ENCODE assay signal across 18 cellular contexts in genomic region chr4:155072417-155072816, GRCh38.
"Had no signal": no experiment of that assay in that cellular context is flagged by ENCODE, and none has a peak within 500 bp of the region (broad histone marks: within the 10 kb centered on the region; RNA-seq: fewer than 3 reads in every experiment).

No MANE protein-coding gene starts in this region.

- FAIRE-seq: endothelial cell of umbilical vein, pancreas had no signal

- H3K4me1 ChIP-seq: uterus had no signal

- DNase-seq: activated B cell treated with CpG ODN at 0.5 μM for 24 hours; activated CD4-positive, alpha-beta T cell treated with anti-CD3 and anti-CD28 coated beads, Interleukin-2, amount 10 ng/mL, durations not matched to agents 7 days and 5 days; activated effector memory CD4-positive, alpha-beta T cell treated with Interleukin-2 at 50 U/mL for 16 hours; amniotic stem cell; body of pancreas; central memory CD4-positive, alpha-beta T cell; effector CD4-positive, alpha-beta T cell; foreskin melanocyte; head of caudate nucleus; naive B cell; pancreas; retina; stimulated activated CD4-positive, alpha-beta T cell treated with anti-CD3 and anti-CD28 coated beads, Interleukin-4, amount 100 ng/mL, for 4 hours; thyroid gland; uterus had no signal

- H3K27ac ChIP-seq: body of pancreas, coronary artery, pancreas, thyroid gland, uterus had no signal

- H3K27me3 ChIP-seq: body of pancreas, thyroid gland, uterus had no signal

- H3K9me3 ChIP-seq: body of pancreas, pancreas, thyroid gland, uterus had no signal

- H3K4me3 ChIP-seq: body of pancreas, coronary artery, pancreas, thyroid gland, uterus had no signal

- H3K36me3 ChIP-seq: pancreas, thyroid gland, uterus had no signal

- ATAC-seq: activated naive CD4-positive, alpha-beta T cell treated with anti-CD3 and anti-CD28 coated beads, Interleukin-2, amount 50 U/mL, for 72 hours; body of pancreas; pancreas had no signal
